Comparison of ENCODE assay signal across 21 cellular contexts in genomic region chr18:79902640-79903039, GRCh38. TPM values are rescaled to one million over a fixed set of nuclear protein-coding genes. Genes with fewer than 3 reads are reported as not detected.
A peak's percentile ranks its signal among the peaks of the same experiment; 100 is the strongest.
DNase-seq lines count a peak whose midpoint lies in the region; ATAC-seq and TF ChIP-seq lines count a peak whose summit lies in the region.
"Had no signal": no experiment of that assay in that cellular context is flagged by ENCODE, and none has a peak within 500 bp of the region (broad histone marks: within the 10 kb centered on the region; RNA-seq: fewer than 3 reads in every experiment).

No MANE protein-coding gene starts in this region.

- H3K79me1 ChIP-seq in mesenchymal stem cell (replicated peaks; ENCODE audit: low read length, poor library complexity, severe bottlenecking) = peaks cover 24% of the 10 kb centered on the region

- no peak for TF ChIP-seq POLR2A in heart left ventricle (IDR thresholded peaks at IDR 0.05)

- H3K27ac Mint-ChIP-seq in stimulated activated effector memory CD8-positive, alpha-beta T cell treated with anti-CD3 and anti-CD28 coated beads, Interleukin-12 subunit alpha, Interleukin-12 subunit beta, amount 100 ng/mL, for 72 hours = peak overlapping the region; percentile 14
- H3K27ac Mint-ChIP-seq: B cell, GM23338 had no signal

- no peak overlapping the region for H2BK15ac ChIP-seq in mesenchymal stem cell (ENCODE audit: low read depth, poor library complexity, severe bottlenecking)

- no peak overlapping the region for H3K4me2 ChIP-seq in mesenchymal stem cell (ENCODE audit: low read length, poor library complexity, severe bottlenecking)
- H3K4me2 ChIP-seq: GM23338, KMS-11 had no signal

- peak overlapping the region; percentile 9 for H2BK5ac ChIP-seq in mesenchymal stem cell (ENCODE audit: low read depth, low read length, poor library complexity, severe bottlenecking)

- H3K4me3 Mint-ChIP-seq in stimulated activated effector memory CD8-positive, alpha-beta T cell treated with anti-CD3 and anti-CD28 coated beads, Interleukin-12 subunit alpha, Interleukin-12 subunit beta, amount 100 ng/mL, for 72 hours = no peak overlapping the region
- H3K4me3 Mint-ChIP-seq: B cell; CD4-positive, alpha-beta memory T cell; GM23338 had no signal

- H2BK12ac ChIP-seq in mesenchymal stem cell (ENCODE audit: low read length in 2 of 2) = no peak overlapping the region

- no peak overlapping the region for H4K91ac ChIP-seq in mesenchymal stem cell (ENCODE audit: low read length)

- TF ChIP-seq CTCF in heart left ventricle (IDR thresholded peaks at IDR 0.05) = no peak
- no peak for TF ChIP-seq CTCF in RWPE2 (IDR thresholded peaks at IDR 0.05; ENCODE audit: poor library complexity, severe bottlenecking)

- H3K4ac ChIP-seq in mesenchymal stem cell (ENCODE audit: low read depth in 1 of 2, low read length in 2 of 2) = no peak overlapping the region

- H3K9me3 Mint-ChIP-seq in stimulated activated effector memory CD8-positive, alpha-beta T cell treated with anti-CD3 and anti-CD28 coated beads, Interleukin-12 subunit alpha, Interleukin-12 subunit beta, amount 100 ng/mL, for 72 hours = peaks cover 4% of the 10 kb centered on the region

- no peak overlapping the region for H3K14ac ChIP-seq in mesenchymal stem cell (ENCODE audit: low read length in 2 of 2)

- no peak overlapping the region for H2AK5ac ChIP-seq in mesenchymal stem cell (ENCODE audit: low read length, severe bottlenecking)

- no peak overlapping the region for H4K8ac ChIP-seq in mesenchymal stem cell (ENCODE audit: low read length)

- H3K27me3 ChIP-seq in heart left ventricle (no peaks in the 10 kb centered on the region), RWPE2 (ENCODE audit: insufficient read depth, poor library complexity, severe bottlenecking) (no peaks in the 10 kb centered on the region), mesenchymal stem cell (ENCODE audit: control insufficient read depth in 1 of 2, insufficient read depth in 1 of 2, low read length in 2 of 2) (no peaks in the 10 kb centered on the region)
- H3K27me3 ChIP-seq: MG63 had no signal

- H3K23ac ChIP-seq in mesenchymal stem cell (ENCODE audit: low read length in 2 of 2) = no peak overlapping the region

- H3K36me3 ChIP-seq in heart left ventricle = peaks cover 0 to 20% (median 15%) of the 10 kb centered on the region in 9 donors
- H3K36me3 ChIP-seq in RWPE2 (ENCODE audit: low read depth) = no peaks in the 10 kb centered on the region
- H3K36me3 ChIP-seq in mesenchymal stem cell (ENCODE audit: control insufficient read depth in 1 of 2, insufficient read depth in 2 of 2, low read depth in 1 of 2, low read length in 2 of 2) = peaks cover 20 to 61% of the 10 kb centered on the region in 2 experiments

- H2BK120ac ChIP-seq in mesenchymal stem cell (ENCODE audit: low read depth, low read length) = no peak overlapping the region

- intact Hi-C loops in heart left ventricle (cut with DNase I) (loop anchor here in 1 of 10 donors (10.0 kb wide), 1 partner anchor 82 kb away; the partner anchor contains the start of gene TXNL4A), left cardiac atrium (cut with DNase I) (no loop called here)

- H3K9me3 ChIP-seq in heart left ventricle = peaks cover 0 to 15% (median 0%) of the 10 kb centered on the region in 12 donors
- peaks cover 9% of the 10 kb centered on the region for H3K9me3 ChIP-seq in RWPE2 (ENCODE audit: severe bottlenecking)
- H3K9me3 ChIP-seq in mesenchymal stem cell (ENCODE audit: control insufficient read depth, low read length) = peaks cover 16% of the 10 kb centered on the region

- no peak overlapping the region for H2AFZ ChIP-seq in mesenchymal stem cell (ENCODE audit: low read depth, low read length)
- H2AFZ ChIP-seq: GM23338 had no signal

- H3K9ac ChIP-seq in mesenchymal stem cell (ENCODE audit: low read length) = no peak overlapping the region
- H3K9ac ChIP-seq: KMS-11 had no signal

- H3K27ac ChIP-seq in heart left ventricle (no peak overlapping the region), RWPE2 (ENCODE audit: poor library complexity, severe bottlenecking) (no peak overlapping the region), mesenchymal stem cell (ENCODE audit: low read length, poor library complexity, severe bottlenecking) (no peak overlapping the region)
- H3K27ac ChIP-seq: HL-60, KMS-11 had no signal

- DNase-seq in heart left ventricle = peak in 3 of 5 donors; percentile 11 to 52 (median 12)
- DNase-seq in left cardiac atrium = no peak
- peak; percentile 42 for DNase-seq in RWPE2 (ENCODE audit: low spot score)
- DNase-seq in mesenchymal stem cell = no peak
- no peak for DNase-seq in stimulated activated effector memory CD8-positive, alpha-beta T cell treated with anti-CD3 and anti-CD28 coated beads, Interleukin-12 subunit alpha, Interleukin-12 subunit beta, amount 100 ng/mL, for 72 hours (ENCODE audit: low spot score in 2 of 2)
- no peak for DNase-seq in NCI-H2029 treated with DMSO at 0.1 percent for 48 hours (lab: John Stamatoyannopoulos, UW)
- no peak for DNase-seq in DMS79 (lab: John Stamatoyannopoulos, UW)
- DNase-seq: CD4-positive, alpha-beta memory T cell; GF-D8; MG63; NCI-H1105 treated with DMSO at 0.1 percent for 48 hours; NCI-H187; NCI-H2171; NCI-H446 treated with DMSO at 0.1 percent for 48 hours; NCI-H774; SHP77 treated with DMSO at 0.1 percent for 48 hours had no signal

- peaks cover 8% of the 10 kb centered on the region for H3K4me1 Mint-ChIP-seq in stimulated activated effector memory CD8-positive, alpha-beta T cell treated with anti-CD3 and anti-CD28 coated beads, Interleukin-12 subunit alpha, Interleukin-12 subunit beta, amount 100 ng/mL, for 72 hours
- H3K4me1 Mint-ChIP-seq: B cell, GM23338 had no signal

- H3K18ac ChIP-seq in mesenchymal stem cell (ENCODE audit: low read depth in 1 of 2, low read length in 2 of 2) = no peak overlapping the region

- WGBS in heart left ventricle, 4 donors = 92 to 97% (median 97%) methylated on average over 17 to 20 of the region's 20 CpGs
- 97% methylated on average over 20 of the region's 20 CpGs for WGBS in mesenchymal stem cell

- H3K36me3 Mint-ChIP-seq in stimulated activated effector memory CD8-positive, alpha-beta T cell treated with anti-CD3 and anti-CD28 coated beads, Interleukin-12 subunit alpha, Interleukin-12 subunit beta, amount 100 ng/mL, for 72 hours = peaks cover 28% of the 10 kb centered on the region

- H3K4me3 ChIP-seq in heart left ventricle (no peak overlapping the region), RWPE2 (ENCODE audit: severe bottlenecking) (no peak overlapping the region), mesenchymal stem cell (ENCODE audit: insufficient read depth in 1 of 2, low read depth in 1 of 2, low read length in 2 of 2) (no peak overlapping the region)
- H3K4me3 ChIP-seq: GM23338, MG63 had no signal

- no peak for ATAC-seq in heart left ventricle
- ATAC-seq in left cardiac atrium = no peak
- ATAC-seq in RWPE2 (ENCODE audit: low read depth) = no peak
- no peak for ATAC-seq in stimulated activated effector memory CD8-positive, alpha-beta T cell treated with anti-CD3 and anti-CD28 coated beads, Interleukin-12 subunit alpha, Interleukin-12 subunit beta, amount 100 ng/mL, for 72 hours
- ATAC-seq in HG02588 (IDR thresholded peaks at IDR 0.05; ENCODE audit: unreplicated experiment) = no peak
- ATAC-seq: GM23338 had no signal

- H3K4me1 ChIP-seq in heart left ventricle = peaks cover 0 to 4% (median 0%) of the 10 kb centered on the region in 12 donors
- H3K4me1 ChIP-seq in RWPE2 (ENCODE audit: insufficient read depth, poor library complexity, severe bottlenecking) = no peaks in the 10 kb centered on the region
- no peaks in the 10 kb centered on the region for H3K4me1 ChIP-seq in mesenchymal stem cell (ENCODE audit: control insufficient read depth, insufficient read depth, low read depth, low read length)

RNA-seq across cellular contexts. Expression of gene SLC66A2, which starts 48.8 kb away (rescaled TPM):
- total RNA-seq in heart left ventricle (10 to 100 TPM; 19.7 to 33.4 (median 26.6) TPM), left cardiac atrium (10 to 100 TPM; 31.5 to 31.9 TPM)
- polyA plus RNA-seq in heart left ventricle = 10 to 100 TPM; 20.5 to 31.2 TPM
- polyA plus RNA-seq in mesenchymal stem cell (2013, experiment 1 of 2) = 16.2 TPM
- polyA plus RNA-seq in mesenchymal stem cell (2013, experiment 2 of 2) = 16.1 TPM

Comparison
In these comparisons a context has a peak if more than half of its experiments do, and no peak if none do; other contexts are left out.
1. DNase-seq: peak in heart left ventricle (3 of 5) and RWPE2 (single experiment); none in left cardiac atrium (single experiment), mesenchymal stem cell (single experiment), stimulated activated effector memory CD8-positive, alpha-beta T cell treated with anti-CD3 and anti-CD28 coated beads, Interleukin-12 subunit alpha, Interleukin-12 subunit beta, amount 100 ng/mL, for 72 hours (0 of 2), NCI-H2029 treated with DMSO at 0.1 percent for 48 hours (single experiment) and DMS79 (single experiment).